ENCODE assay signal across 1 cellular context in genomic region chr14:58668848-58669480, GRCh38.
TF ChIP-seq lines count a peak whose summit lies in the region.

No MANE protein-coding gene starts in this region.

TF ChIP-seq in IMR-90, 13 proteins besides CTCF, POLR2A, EP300 and RAD21 (continued from another document):
- TF ChIP-seq USF2 (IDR thresholded peaks at IDR 0.05; ENCODE audit: low read depth, low read length) (no peak), BHLHE40 (IDR thresholded peaks at IDR 0.05; ENCODE audit: low read depth, low read length) (no peak)
